In genomic region chr16:84635702-84636101, GRCh38 we compare ENCODE assay signal across 1 cellular context.
TF ChIP-seq lines count a peak whose summit lies in the region.

No MANE protein-coding gene starts in this region.

TF ChIP-seq in endothelial cell of umbilical vein, 7 proteins besides CTCF, POLR2A, EP300 and RAD21:
- TF ChIP-seq POLR2AphosphoS5 (IDR thresholded peaks at IDR 0.05; ENCODE audit: insufficient read depth, low read depth, low read length) = no peak
- TF ChIP-seq FOS (IDR thresholded peaks at IDR 0.05; ENCODE audit: borderline replicate concordance, insufficient read depth, low read length) = no peak
- no peak for TF ChIP-seq EZH2 (IDR thresholded peaks at IDR 0.05; ENCODE audit: borderline replicate concordance, low read depth, low read length, severe bottlenecking)
- no peak for TF ChIP-seq GATA2 (IDR thresholded peaks at IDR 0.05; ENCODE audit: insufficient read depth, insufficient read length, low read depth, low read length)
- TF ChIP-seq JUN (IDR thresholded peaks at IDR 0.05; ENCODE audit: borderline replicate concordance, insufficient read depth, insufficient read length, low read depth) = no peak
- no peak for TF ChIP-seq MAX (IDR thresholded peaks at IDR 0.05; ENCODE audit: insufficient read depth, insufficient read length)
- no peak for TF ChIP-seq MYC (IDR thresholded peaks at IDR 0.05; ENCODE audit: low read depth, low read length)
